In the genomic region with DNA sequence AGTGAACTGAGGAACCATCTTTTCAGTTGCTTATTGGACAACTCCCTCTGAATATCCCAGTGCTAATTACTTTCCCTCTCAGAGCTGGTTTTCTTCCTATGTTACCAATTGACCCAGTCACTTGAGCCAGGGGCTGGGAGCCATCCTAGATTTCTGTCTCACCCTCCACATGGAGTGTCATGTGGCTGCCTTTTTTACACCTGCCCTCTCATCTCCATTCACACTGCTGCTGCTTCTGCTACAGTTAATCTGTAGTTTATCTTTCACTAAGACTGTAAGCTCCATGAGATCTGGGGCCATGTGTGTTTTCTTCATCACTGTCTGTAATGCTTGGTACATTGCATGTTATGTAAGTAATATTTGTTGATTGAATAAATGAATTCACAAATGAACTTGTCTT, we compare ENCODE assay signal across 1 cellular context.
TF ChIP-seq lines count a peak whose summit lies in the region.

No MANE protein-coding gene starts in this region.

TF ChIP-seq in IMR-90, 13 proteins besides CTCF, POLR2A, EP300 and RAD21:
- TF ChIP-seq FOS (IDR thresholded peaks at IDR 0.05; ENCODE audit: low read depth, low read length) (no peak), USF2 (IDR thresholded peaks at IDR 0.05; ENCODE audit: low read depth, low read length) (no peak), MXI1 (IDR thresholded peaks at IDR 0.05; ENCODE audit: borderline replicate concordance, low read depth, low read length) (no peak), RCOR1 (IDR thresholded peaks at IDR 0.05; ENCODE audit: insufficient replicate concordance, low read length) (no peak), BHLHE40 (IDR thresholded peaks at IDR 0.05; ENCODE audit: low read depth, low read length) (no peak), MAFK (IDR thresholded peaks at IDR 0.05; ENCODE audit: low read depth, low read length) (no peak), SMC3 (IDR thresholded peaks at IDR 0.05; ENCODE audit: low read depth, low read length) (no peak), CEBPB (IDR thresholded peaks at IDR 0.05; ENCODE audit: low read depth, low read length) (no peak), MAZ (IDR thresholded peaks at IDR 0.05; ENCODE audit: borderline replicate concordance, low read depth, low read length) (no peak), CHD1 (IDR thresholded peaks at IDR 0.05; ENCODE audit: low read depth, low read length) (no peak), NFE2L2 (IDR thresholded peaks at IDR 0.05; ENCODE audit: low read depth, low read length) (no peak), RFX5 (IDR thresholded peaks at IDR 0.05; ENCODE audit: low read depth, low read length) (no peak)
- TF ChIP-seq, protein P1, sequence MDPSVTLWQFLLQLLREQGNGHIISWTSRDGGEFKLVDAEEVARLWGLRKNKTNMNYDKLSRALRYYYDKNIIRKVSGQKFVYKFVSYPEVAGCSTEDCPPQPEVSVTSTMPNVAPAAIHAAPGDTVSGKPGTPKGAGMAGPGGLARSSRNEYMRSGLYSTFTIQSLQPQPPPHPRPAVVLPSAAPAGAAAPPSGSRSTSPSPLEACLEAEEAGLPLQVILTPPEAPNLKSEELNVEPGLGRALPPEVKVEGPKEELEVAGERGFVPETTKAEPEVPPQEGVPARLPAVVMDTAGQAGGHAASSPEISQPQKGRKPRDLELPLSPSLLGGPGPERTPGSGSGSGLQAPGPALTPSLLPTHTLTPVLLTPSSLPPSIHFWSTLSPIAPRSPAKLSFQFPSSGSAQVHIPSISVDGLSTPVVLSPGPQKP (IDR thresholded peaks at IDR 0.05; ENCODE audit: borderline replicate concordance, low read depth, low read length), result no peak
